In the genomic region with DNA sequence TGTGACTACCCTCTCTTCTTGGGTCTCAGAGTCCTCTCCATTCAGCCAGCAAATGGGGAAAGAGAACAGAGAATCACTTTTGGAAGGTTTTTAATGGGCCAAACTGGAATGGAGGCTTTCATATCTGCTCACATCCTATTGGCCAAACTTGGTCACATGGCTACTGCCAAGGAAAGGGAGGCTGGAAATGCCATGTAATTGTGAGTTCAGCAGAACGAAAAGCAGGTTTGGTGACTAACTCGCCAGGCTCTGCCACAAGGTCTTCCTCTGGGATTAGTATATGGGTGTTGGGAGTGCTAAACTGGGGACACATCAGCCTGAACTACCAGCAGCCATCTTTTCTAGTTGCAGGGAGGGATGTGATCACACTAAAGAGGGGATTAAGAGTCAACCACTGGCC, we compare ENCODE assay signal across 24 cellular contexts. TPM values are rescaled to one million over a fixed set of nuclear protein-coding genes. Genes with fewer than 3 reads are reported as not detected.
"Had no signal": no experiment of that assay in that cellular context is flagged by ENCODE, and none has a peak within 500 bp of the region (broad histone marks: within the 10 kb centered on the region; RNA-seq: fewer than 3 reads in every experiment).

No MANE protein-coding gene starts in this region.

- ATAC-seq: activated CD8-positive, alpha-beta T cell treated with anti-CD3 and anti-CD28 coated beads, Interleukin-2, amount 10 ng/mL, durations not matched to agents 7 days and 5 days; body of pancreas; heart right ventricle; left ventricle myocardium superior; mucosa of descending colon had no signal

- DNase-seq: activated CD4-positive, alpha-beta T cell treated with anti-CD3 and anti-CD28 coated beads, Interleukin-2, amount 10 ng/mL, durations not matched to agents 7 days and 5 days; activated CD4-positive, CD25-positive, alpha-beta regulatory T cell; activated CD8-positive, alpha-beta T cell treated with anti-CD3 and anti-CD28 coated beads, Interleukin-2, amount 10 ng/mL, durations not matched to agents 7 days and 5 days; activated naive CD4-positive, alpha-beta T cell treated with Interleukin-2 at 50 U/mL for 16 hours; activated naive CD8-positive, alpha-beta T cell treated with anti-CD3 and anti-CD28 coated beads, Interleukin-2, amount 10 ng/mL, durations not matched to agents 7 days and 5 days; activated T-cell treated with anti-CD3 and anti-CD28 coated beads, Interleukin-2, amount 50 U/mL, for 24 hours; body of pancreas; heart right ventricle; immature natural killer cell; left ventricle myocardium superior; mucosa of descending colon; naive B cell; stimulated activated CD4-positive, alpha-beta T cell treated with anti-CD3 and anti-CD28 coated beads, Interleukin-2, amount 100 ng/mL, for 24 hours; stimulated activated naive CD4-positive, alpha-beta T cell treated with Interleukin-2 at 50 U/mL for 16 hours; substantia nigra; tibial artery had no signal

- H3K4me3 ChIP-seq: body of pancreas, coronary artery, esophagus muscularis mucosa, heart right ventricle, mucosa of descending colon, neural progenitor cell, prostate gland, right atrium auricular region, tibial artery had no signal

RNA-seq across cellular contexts. Expression of a gene that starts 19.2 kb away (rescaled TPM):
- total RNA-seq: activated CD4-positive, alpha-beta T cell treated with anti-CD3 and anti-CD28 coated beads, Interleukin-2, amount 10 ng/mL, durations not matched to agents 7 days and 5 days; activated CD8-positive, alpha-beta T cell treated with anti-CD3 and anti-CD28 coated beads, Interleukin-2, amount 10 ng/mL, durations not matched to agents 7 days and 5 days; activated naive CD8-positive, alpha-beta T cell treated with anti-CD3 and anti-CD28 coated beads, Interleukin-2, amount 10 ng/mL, durations not matched to agents 7 days and 5 days; activated T-helper 2 cell treated with anti-CD3 and anti-CD28 coated beads, Interferon-gamma antibody, Interleukin-2, Interleukin-4, amounts not matched to agents 10 μg/mL and 5 μg/mL and 100 μg/mL, durations not matched to agents 14 hours and 24 hours and 36 hours; body of pancreas; heart right ventricle; left ventricle myocardium superior; mucosa of descending colon; osteoblast; right atrium auricular region; T-helper 2 cell treated with Interferon-gamma antibody and Interleukin-4, amounts not matched to agents 100 ng/mL and 5 ng/mL, for 36 hours had no signal
- polyA plus RNA-seq: immature natural killer cell had no signal
